In genomic region chr1:89199515-89199914, GRCh38 we compare ENCODE assay signal across 12 cellular contexts. TPM values are rescaled to one million over a fixed set of nuclear protein-coding genes. Genes with fewer than 3 reads are reported as not detected.
A peak's percentile ranks its signal among the peaks of the same experiment; 100 is the strongest.
DNase-seq lines count a peak whose midpoint lies in the region; ATAC-seq and TF ChIP-seq lines count a peak whose summit lies in the region.
"Had no signal": no experiment of that assay in that cellular context is flagged by ENCODE, and none has a peak within 500 bp of the region (broad histone marks: within the 10 kb centered on the region; RNA-seq: fewer than 3 reads in every experiment).

No MANE protein-coding gene starts in this region.

- 74% methylated on average over 1 of the region's 1 CpG for WGBS in urinary bladder

- H3K4me1 Mint-ChIP-seq in activated naive CD8-positive, alpha-beta T cell treated with anti-CD3 and anti-CD28 coated beads, Interleukin-2, amount 10 ng/mL, durations not matched to agents 7 days and 5 days, result peaks cover 40% of the 10 kb centered on the region

- H3K4me1 ChIP-seq in left ventricle myocardium inferior, result peaks cover 53% of the 10 kb centered on the region
- H3K4me1 ChIP-seq in mucosa of stomach (ENCODE audit: control insufficient read depth, insufficient read depth, low read length), result no peaks in the 10 kb centered on the region
- H3K4me1 ChIP-seq in urinary bladder (ENCODE audit: insufficient read depth), result no peaks in the 10 kb centered on the region
- no peaks in the 10 kb centered on the region for H3K4me1 ChIP-seq in SJCRH30
- H3K4me1 ChIP-seq: BE2C had no signal

- no peaks in the 10 kb centered on the region for H3K27me3 Mint-ChIP-seq in activated naive CD8-positive, alpha-beta T cell treated with anti-CD3 and anti-CD28 coated beads, Interleukin-2, amount 10 ng/mL, durations not matched to agents 7 days and 5 days

- H3K9me3 ChIP-seq in left ventricle myocardium inferior (replicated peaks), result peaks cover 4% of the 10 kb centered on the region
- no peaks in the 10 kb centered on the region for H3K9me3 ChIP-seq in mucosa of stomach (ENCODE audit: control insufficient read depth, low read length)
- H3K9me3 ChIP-seq in SJCRH30 (replicated peaks), result no peaks in the 10 kb centered on the region
- H3K9me3 ChIP-seq: BE2C had no signal

- H3K27ac Mint-ChIP-seq in activated naive CD8-positive, alpha-beta T cell treated with anti-CD3 and anti-CD28 coated beads, Interleukin-2, amount 10 ng/mL, durations not matched to agents 7 days and 5 days, result peak overlapping the region; percentile 94

- POLR2A ChIA-PET in activated naive CD8-positive, alpha-beta T cell treated with anti-CD3 and anti-CD28 coated beads, Interleukin-2, amount 10 ng/mL, durations not matched to agents 7 days and 5 days (lab: Charles Lee), result interaction anchor here (1.0 to 4.5 kb wide), 9 partner anchors 59 to 157 kb away, joined by 3 to 78 read pairs (median 5); partner anchors contain the start of genes GBP1, GBP2 and GBP5

- H3K9me3 Mint-ChIP-seq in activated naive CD8-positive, alpha-beta T cell treated with anti-CD3 and anti-CD28 coated beads, Interleukin-2, amount 10 ng/mL, durations not matched to agents 7 days and 5 days, result peaks cover 7% of the 10 kb centered on the region

- H3K27me3 ChIP-seq in left ventricle myocardium inferior (ENCODE audit: low read depth), result no peaks in the 10 kb centered on the region
- H3K27me3 ChIP-seq in mucosa of stomach (ENCODE audit: control insufficient read depth, insufficient read depth, low read length), result no peaks in the 10 kb centered on the region
- no peaks in the 10 kb centered on the region for H3K27me3 ChIP-seq in SJCRH30
- H3K27me3 ChIP-seq: BE2C had no signal

- H3K36me3 ChIP-seq in left ventricle myocardium inferior, result peaks cover 8% of the 10 kb centered on the region
- H3K36me3 ChIP-seq in mucosa of stomach (ENCODE audit: control insufficient read depth, insufficient read depth, low read length), result no peaks in the 10 kb centered on the region
- no peaks in the 10 kb centered on the region for H3K36me3 ChIP-seq in urinary bladder (ENCODE audit: insufficient read depth)
- no peaks in the 10 kb centered on the region for H3K36me3 ChIP-seq in SJCRH30
- H3K36me3 ChIP-seq: BE2C had no signal

- H3K27ac ChIP-seq in left ventricle myocardium inferior (replicated peaks) (peak overlapping the region; percentile 91), urinary bladder (ENCODE audit: low read depth) (no peak overlapping the region), SJCRH30 (no peak overlapping the region)
- H3K27ac ChIP-seq: epithelial cell of prostate had no signal

- no peak for DNase-seq in left ventricle myocardium inferior
- DNase-seq in Right ventricle myocardium superior, result no peak
- DNase-seq in activated naive CD8-positive, alpha-beta T cell treated with anti-CD3 and anti-CD28 coated beads, Interleukin-2, amount 10 ng/mL, durations not matched to agents 7 days and 5 days, result no peak
- DNase-seq in SJCRH30, result no peak
- DNase-seq in D341Med (ENCODE audit: low spot score), result no peak
- DNase-seq: BE2C, NCI-H1694 treated with DMSO at 0.1 percent for 48 hours had no signal

- H3K9ac ChIP-seq in mucosa of stomach (ENCODE audit: low read length), result peak overlapping the region; percentile 72

- peaks cover 49% of the 10 kb centered on the region for H3K36me3 Mint-ChIP-seq in activated naive CD8-positive, alpha-beta T cell treated with anti-CD3 and anti-CD28 coated beads, Interleukin-2, amount 10 ng/mL, durations not matched to agents 7 days and 5 days

- intact Hi-C loops in left ventricle myocardium inferior (cut with micrococcal nuclease), result no loop called here
- intact Hi-C loops in Right ventricle myocardium superior (cut with DNase I), result no loop called here

- ATAC-seq in Right ventricle myocardium superior (ENCODE audit: poor library complexity) (no peak), HG03354 (IDR thresholded peaks at IDR 0.05; ENCODE audit: poor library complexity, severe bottlenecking, unreplicated experiment) (no peak)
- no peak for ATAC-seq in activated naive CD8-positive, alpha-beta T cell treated with anti-CD3 and anti-CD28 coated beads, Interleukin-2, amount 10 ng/mL, durations not matched to agents 7 days and 5 days (ENCODE audit: low read depth)

- H3K4me3 ChIP-seq in left ventricle myocardium inferior, result peak overlapping the region; percentile 73
- H3K4me3 ChIP-seq in mucosa of stomach (ENCODE audit: low read length), result peak overlapping the region; percentile 61
- peak overlapping the region; percentile 60 for H3K4me3 ChIP-seq in urinary bladder (ENCODE audit: low read depth, low read length)
- H3K4me3 ChIP-seq in SJCRH30, result no peak overlapping the region

- no peak for TF ChIP-seq CTCF in left ventricle myocardium inferior (IDR thresholded peaks at IDR 0.05; ENCODE audit: borderline replicate concordance)

- peak overlapping the region; percentile 94 for H3K4me3 Mint-ChIP-seq in activated naive CD8-positive, alpha-beta T cell treated with anti-CD3 and anti-CD28 coated beads, Interleukin-2, amount 10 ng/mL, durations not matched to agents 7 days and 5 days

RNA-seq across cellular contexts. Expression of gene GBP4, which starts 0.8 kb away (rescaled TPM):
- total RNA-seq in left ventricle myocardium inferior, result 6.2 TPM
- 7.4 TPM for total RNA-seq in Right ventricle myocardium superior
- 10 to 100 TPM; 61.9 to 69.7 TPM for total RNA-seq in activated naive CD8-positive, alpha-beta T cell treated with anti-CD3 and anti-CD28 coated beads, Interleukin-2, amount 10 ng/mL, durations not matched to agents 7 days and 5 days
- total RNA-seq in urinary bladder, result 9.6 TPM
- 10.1 TPM for polyA plus RNA-seq in urinary bladder
- 0.02 TPM in 1 of 2 replicates, not detected in the other for total RNA-seq in SJCRH30 (2014; rRNA removed; shearing (Covaris generic))
- total RNA-seq: OCI-LY7 had no signal

RNA-seq across cellular contexts. Expression of gene GBP7, which starts 23.7 kb away (rescaled TPM):
- 0.11 TPM for total RNA-seq in left ventricle myocardium inferior
- total RNA-seq in Right ventricle myocardium superior, result not detected
- total RNA-seq in activated naive CD8-positive, alpha-beta T cell treated with anti-CD3 and anti-CD28 coated beads, Interleukin-2, amount 10 ng/mL, durations not matched to agents 7 days and 5 days, result under 1 TPM; 0.11 to 0.28 TPM
- not detected for total RNA-seq in urinary bladder
- 0.03 TPM for polyA plus RNA-seq in urinary bladder
- total RNA-seq in SJCRH30 (2014; rRNA removed; shearing (Covaris generic)), result not detected in 2 replicates
- total RNA-seq: OCI-LY7 had no signal
